Comparison of ENCODE assay signal across 8 cellular contexts in the genomic region with DNA sequence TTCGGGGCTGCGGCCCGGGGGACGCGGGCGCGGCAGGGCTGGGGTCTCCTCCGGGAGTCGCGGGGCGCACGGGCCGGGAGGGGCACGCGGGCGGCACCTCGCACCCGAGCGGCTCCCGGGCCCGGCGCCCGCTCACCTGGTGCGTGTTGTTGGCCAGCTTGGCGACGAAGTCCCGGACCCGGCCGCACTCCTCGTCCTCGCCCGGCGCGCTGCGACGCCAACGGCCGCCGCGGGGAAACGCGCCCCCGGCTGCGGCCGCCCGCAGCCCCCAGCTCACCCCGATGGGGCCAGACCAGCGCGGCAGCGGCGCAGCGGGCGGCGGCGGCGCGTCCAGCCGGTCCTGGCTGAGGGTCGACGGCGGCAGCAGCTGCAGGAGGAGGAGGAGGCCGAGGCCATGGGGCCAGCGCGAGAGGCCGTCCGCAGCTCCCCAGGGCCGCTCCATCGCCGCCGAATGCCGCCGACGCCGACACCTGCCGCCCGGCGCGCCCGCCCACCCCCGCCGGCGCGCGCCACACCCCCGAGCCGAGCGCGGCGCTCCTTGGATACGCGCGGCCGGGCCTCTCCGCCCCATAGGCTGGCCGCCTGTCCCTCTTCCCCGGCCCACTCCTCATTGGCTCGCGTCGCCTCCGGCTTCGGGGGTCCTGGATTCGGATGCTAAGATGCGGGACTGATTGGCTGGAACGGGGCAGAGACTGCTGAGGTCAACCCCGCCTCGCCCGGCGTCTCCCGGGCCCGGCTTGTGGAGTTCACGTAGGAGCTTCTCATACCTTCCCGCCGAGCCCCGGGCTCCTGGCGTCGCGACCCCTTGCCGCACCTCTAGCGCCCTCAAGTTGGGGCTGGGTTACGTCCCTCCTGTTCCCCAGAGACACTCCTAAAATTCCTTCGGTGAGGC. TPM values are rescaled to one million over a fixed set of nuclear protein-coding genes. Genes with fewer than 3 reads are reported as not detected.
DNase-seq lines count a peak whose midpoint lies in the region; ATAC-seq and TF ChIP-seq lines count a peak whose summit lies in the region.

Gene SORT1 (minus strand): TSS at position 468 of the 892 bp plus-strand sequence. CDS start 26 bp downstream, at position 442.

- RAD21 ChIA-PET in HCT116 (lab: Charles Lee; ENCODE audit: low non-redundant PET in 1 of 2, low total read pairs in 2 of 2, uncharacterized antibody in 2 of 2, unreplicated experiment in 2 of 2) = interaction anchor here in 1 of 2 experiments (0.5 to 0.9 kb wide), 2 partner anchors 11 to 120 kb away, joined by 3 read pairs; no protein-coding TSS in a partner anchor

- H3K4me2 ChIP-seq in DOHH2 (ENCODE audit: low read length) (peak within 1 kb of the TSS; percentile 79), HCT116 (ENCODE audit: low read length) (peak within 1 kb of the TSS; percentile 95), osteoblast (ENCODE audit: insufficient read depth, low read length) (peak within 1 kb of the TSS; percentile 88)

- H3K27ac ChIP-seq in DOHH2 (ENCODE audit: low read depth, low read length) = no peak within 1 kb of the TSS
- H3K27ac ChIP-seq in HCT116 (ENCODE audit: low read depth, low read length) = no peak within 1 kb of the TSS; the same call in 1 of the 2 replicates
- H3K27ac ChIP-seq in osteoblast (ENCODE audit: low read depth, low read length) = peak within 1 kb of the TSS; percentile 29
- H3K27ac ChIP-seq in testis = peak within 1 kb of the TSS; percentile 82 to 88

- H3K4me1 ChIP-seq in DOHH2 (ENCODE audit: control insufficient read depth, low read length) (peaks cover 40% of the 10 kb centered on the region), HCT116 (ENCODE audit: control insufficient read depth in 1 of 2, insufficient read depth in 2 of 2, low read length in 2 of 2) (peaks cover 11 to 21% of the 10 kb centered on the region in 2 experiments), adipocyte (ENCODE audit: control insufficient read depth, insufficient read depth, low read length) (peaks cover 52% of the 10 kb centered on the region), osteoblast (ENCODE audit: insufficient read depth, low read length) (peaks cover 42% of the 10 kb centered on the region), testis (peaks cover 39% of the 10 kb centered on the region)

- CTCF ChIA-PET in HCT116 (lab: Charles Lee) = interaction anchor here (1.2 to 5.6 kb wide), 7 partner anchors 25 to 158 kb away, joined by 3 to 95 read pairs (median 7); partner anchors contain the start of gene PSRC1

- H2AFZ ChIP-seq in HCT116 (ENCODE audit: low read depth, low read length, poor library complexity, severe bottlenecking) (peak within 1 kb of the TSS; percentile 81), osteoblast (ENCODE audit: low read length) (peak within 1 kb of the TSS; percentile 77)

- H3K9ac ChIP-seq in HCT116 (ENCODE audit: low read length) (peak within 1 kb of the TSS; percentile 40), adipocyte (ENCODE audit: low read length) (peak within 1 kb of the TSS; percentile 94)

- peaks cover 30% of the 10 kb centered on the region for H3K79me2 ChIP-seq in DOHH2 (ENCODE audit: control insufficient read depth, low read length)
- H3K79me2 ChIP-seq in HCT116 (ENCODE audit: insufficient read depth, low read length) = no peaks in the 10 kb centered on the region
- peaks cover 43% of the 10 kb centered on the region for H3K79me2 ChIP-seq in osteoblast (ENCODE audit: insufficient read depth, low read length)

- H3F3A ChIP-seq in DOHH2 (ENCODE audit: control insufficient read depth, insufficient read depth) = peaks cover 44% of the 10 kb centered on the region

- H3K36me3 ChIP-seq in DOHH2 (ENCODE audit: control insufficient read depth, low read length) (peaks cover 16% of the 10 kb centered on the region), HCT116 (ENCODE audit: control insufficient read depth in 1 of 2, insufficient read depth in 2 of 2, low read length in 2 of 2) (peaks cover 8 to 13% of the 10 kb centered on the region in 2 experiments; a peak in 3 of 4 replicates), adipocyte (ENCODE audit: control insufficient read depth, insufficient read depth, low read length, severe bottlenecking) (peaks cover 31% of the 10 kb centered on the region), osteoblast (ENCODE audit: insufficient read depth, low read length) (peaks cover 15% of the 10 kb centered on the region), testis (ENCODE audit: low read depth, missing control alignments) (no peaks in the 10 kb centered on the region)

- no TSS peak for BruUV-seq in HCT116 (replicated peaks; lab: Mats Ljungman, UMichigan)

- intact Hi-C loops in HCT116 (cut with micrococcal nuclease) = loop anchor here (2.0 to 5.0 kb wide), 5 partner anchors 121 to 1615 kb away; no protein-coding TSS in a partner anchor
- intact Hi-C loops in Right ventricle myocardium inferior (cut with DNase I) = loop anchor here (5.0 kb wide), 1 partner anchor 45 kb away; no protein-coding TSS in a partner anchor
- intact Hi-C loops in testis (cut with DNase I; ENCODE audit: low total_unique reads) = loop anchor here (5.0 kb wide), 1 partner anchor 115 kb away; the partner anchor contains the start of gene PSRC1

- no peak for TF ChIP-seq RAD21 in HCT116 (IDR thresholded peaks at IDR 0.05; ENCODE audit: low read depth)

- H3K9me2 ChIP-seq in DOHH2 (replicated peaks; ENCODE audit: control insufficient read depth, low read length) = no peaks in the 10 kb centered on the region
- H3K9me2 ChIP-seq in HCT116 (ENCODE audit: insufficient read depth) = no peaks in the 10 kb centered on the region

- TF ChIP-seq POLR2A in HCT116 (IDR thresholded peaks at IDR 0.05; ENCODE audit: borderline replicate concordance, extremely low read depth, insufficient read depth, insufficient read length) = no peak
- TF ChIP-seq POLR2A in testis (IDR thresholded peaks at IDR 0.05) = no peak

- peak; percentile 98 for ATAC-seq in HCT116
- peak; percentile 92 for ATAC-seq in Right ventricle myocardium inferior

- no peaks in the 10 kb centered on the region for H4K20me1 ChIP-seq in DOHH2 (ENCODE audit: control insufficient read depth, insufficient read depth, low read depth, low read length)
- H4K20me1 ChIP-seq in HCT116 (ENCODE audit: insufficient read depth) = no peaks in the 10 kb centered on the region
- no peaks in the 10 kb centered on the region for H4K20me1 ChIP-seq in osteoblast (ENCODE audit: insufficient read depth, low read length)

- TF ChIP-seq CTCF in DOHH2 (IDR thresholded peaks at IDR 0.05; ENCODE audit: low read depth, low read length, poor library complexity, severe bottlenecking) (peak; percentile 39), HCT116 (IDR thresholded peaks at IDR 0.05 in 2 of 3, conservative IDR thresholded peaks at IDR 0.05 in 1 of 3; ENCODE audit: borderline replicate concordance in 1 of 3, insufficient read depth in 1 of 3, low read depth in 2 of 3, low read length in 2 of 3) (no peak), osteoblast (IDR thresholded peaks at IDR 0.05; ENCODE audit: extremely low read depth, low read depth, low read length) (no peak), testis (IDR thresholded peaks at IDR 0.05) (peak in 1 of 3 experiments; percentile 1)

- H3K9me3 ChIP-seq in DOHH2 (ENCODE audit: control insufficient read depth, insufficient read depth, low read length) (no peaks in the 10 kb centered on the region), HCT116 (ENCODE audit: control insufficient read depth in 1 of 2, insufficient read depth in 1 of 2, low read depth in 1 of 2, low read length in 2 of 2) (no peaks in the 10 kb centered on the region), adipocyte (ENCODE audit: control insufficient read depth, low read length) (no peaks in the 10 kb centered on the region), osteoblast (ENCODE audit: low read depth, low read length) (no peaks in the 10 kb centered on the region), testis (no peaks in the 10 kb centered on the region)

- H3K4me3 ChIP-seq in DOHH2 (ENCODE audit: low read length) = peak within 1 kb of the TSS; percentile 76
- H3K4me3 ChIP-seq in HCT116 (replicated peaks in 1 of 2; ENCODE audit: low read depth in 1 of 2, low read length in 2 of 2) = peak within 1 kb of the TSS; percentile 45 to 62
- peak within 1 kb of the TSS; percentile 89 for H3K4me3 ChIP-seq in adipocyte (ENCODE audit: low read length)
- H3K4me3 ChIP-seq in osteoblast (ENCODE audit: insufficient read depth, low read length) = peak within 1 kb of the TSS; percentile 74
- H3K4me3 ChIP-seq in testis = peak within 1 kb of the TSS; percentile 68 to 91

- POLR2A ChIA-PET in HCT116 (lab: Charles Lee) = interaction anchor here (1.2 to 1.8 kb wide), 2 partner anchors 29 to 120 kb away, joined by 3 to 4 read pairs; partner anchors contain the start of gene PSMA5

- 1 to 7% methylated on average over 3 to 39 of the region's 121 CpGs for WGBS in testis, 2 donors

- no peaks in the 10 kb centered on the region for H3K27me3 ChIP-seq in DOHH2 (ENCODE audit: control insufficient read depth, low read length)
- H3K27me3 ChIP-seq in HCT116 (ENCODE audit: insufficient read depth, low read length) = no peaks in the 10 kb centered on the region; the same call in 1 of the 2 replicates
- H3K27me3 ChIP-seq in adipocyte (replicated peaks; ENCODE audit: control insufficient read depth, insufficient read depth, low read length) = no peaks in the 10 kb centered on the region
- H3K27me3 ChIP-seq in osteoblast (ENCODE audit: insufficient read depth, low read length) = no peaks in the 10 kb centered on the region
- no peaks in the 10 kb centered on the region for H3K27me3 ChIP-seq in testis

- DNase-seq in HCT116 (ENCODE audit: low read depth, low spot score) (peak; percentile 74), NCI-H1105 (lab: John Stamatoyannopoulos, UW) (peak; percentile 98), SW480 (ENCODE audit: low spot score) (peak; percentile 92), adipocyte (ENCODE audit: low read depth) (peak; percentile 92), Right ventricle myocardium inferior (ENCODE audit: missing footprints) (peak; percentile 90), osteoblast (ENCODE audit: insufficient read length, low spot score, missing footprints) (peak; percentile 95), testis (peak; percentile 97)

TF ChIP-seq in HCT116, 20 proteins besides CTCF, POLR2A, EP300 and RAD21 (continues in another document):
- TF ChIP-seq ZFX (IDR thresholded peaks at IDR 0.05) = peak; percentile 61

RNA-seq across cellular contexts. Expression of gene SORT1, which starts in this region (rescaled TPM):
- 20.2 TPM for total RNA-seq in HCT116 (2021; ENCODE audit: unreplicated experiment)
- polyA plus RNA-seq in HCT116 (2012) = 6.7 and 8.5 TPM in 2 replicates
- 121 TPM for total RNA-seq in Right ventricle myocardium inferior
- total RNA-seq in osteoblast = 45.1 and 48.5 TPM in 2 replicates
- total RNA-seq in testis = 100 to 1,000 TPM; 174 to 212 TPM
- 110 TPM for polyA plus RNA-seq in testis (ENCODE audit: insufficient read depth, low read depth, low replicate concordance)

Comparison
In these comparisons a context has a peak if more than half of its experiments do, and no peak if none do; other contexts are left out.
1. H3K27ac ChIP-seq: peak in osteoblast (single experiment) and testis (2 of 2); none in DOHH2 (single experiment) and HCT116 (single experiment).
2. Peak in every context shown above with its lines, with median percentiles within 50 percentile points of each other: H3K4me2 ChIP-seq, H3K4me3 ChIP-seq and DNase-seq.